ENCODE assay signal across 8 cellular contexts in genomic region chr20:31951530-31952453, GRCh38. TPM values are rescaled to one million over a fixed set of nuclear protein-coding genes. Genes with fewer than 3 reads are reported as not detected.
DNase-seq lines count a peak whose midpoint lies in the region; ATAC-seq and TF ChIP-seq lines count a peak whose summit lies in the region.

Gene PDRG1 (minus strand): TSS chr20:31952046. CDS start chr20:31951961, 85 bp downstream.

- H2AFZ ChIP-seq in mammary epithelial cell (ENCODE audit: low read depth, low read length) (peak within 1 kb of the TSS; percentile 90), smooth muscle cell (ENCODE audit: low read depth) (peak within 1 kb of the TSS; percentile 82)

- no peaks in the 10 kb centered on the region for H3F3A ChIP-seq in smooth muscle cell (ENCODE audit: low read depth)

- H3K4me2 ChIP-seq in mammary epithelial cell (ENCODE audit: insufficient read depth, low read depth, low read length): peak within 1 kb of the TSS; percentile 82
- peak within 1 kb of the TSS; percentile 95 for H3K4me2 ChIP-seq in smooth muscle cell

- H3K4me1 ChIP-seq in mammary epithelial cell (ENCODE audit: insufficient read depth, low read length) (peaks cover 8% of the 10 kb centered on the region), smooth muscle cell (ENCODE audit: low read depth) (peaks cover 6% of the 10 kb centered on the region)

- BruUV-seq in mammary epithelial cell (replicated peaks; lab: Mats Ljungman, UMichigan): TSS peak; percentile 34

- dilution Hi-C loops in mammary epithelial cell (cut with HindIII; ENCODE audit: low sequenced_read_pairs): no loop called here

- ATAC-seq in GM18909 (IDR thresholded peaks at IDR 0.05; ENCODE audit: poor library complexity, unreplicated experiment): peak; percentile 90
- peak; percentile 90 for ATAC-seq in HG03159 (IDR thresholded peaks at IDR 0.05; ENCODE audit: unreplicated experiment)

- H3K27me3 ChIP-seq in mammary epithelial cell (ENCODE audit: insufficient read depth, low read length): no peaks in the 10 kb centered on the region
- peaks cover 14% of the 10 kb centered on the region for H3K27me3 ChIP-seq in smooth muscle cell (ENCODE audit: low read depth)

- CTCF ChIA-PET in mammary epithelial cell (lab: Charles Lee; ENCODE audit: low non-redundant PET): interaction anchor here (0.6 to 1.0 kb wide), 3 partner anchors 79 to 134 kb away, joined by 3 to 11 read pairs (median 4); no protein-coding TSS in a partner anchor

- in situ Hi-C loops in mammary epithelial cell (cut with MboI; ENCODE audit: low sequenced_read_pairs in 2 of 2): loop anchor here in 1 of 2 donors (10.0 kb wide), 1 partner anchor 97 kb away; no protein-coding TSS in a partner anchor

- H3K79me2 ChIP-seq in mammary epithelial cell (ENCODE audit: insufficient read depth, low read length) (peaks cover 28% of the 10 kb centered on the region), smooth muscle cell (ENCODE audit: low read depth) (peaks cover 21% of the 10 kb centered on the region)

- H3K36me3 ChIP-seq in mammary epithelial cell (ENCODE audit: insufficient read depth, low read length): peaks cover 11% of the 10 kb centered on the region
- H3K36me3 ChIP-seq in smooth muscle cell (ENCODE audit: low read depth): peaks cover 12% of the 10 kb centered on the region

- intact Hi-C loops in mammary epithelial cell (cut with micrococcal nuclease): loop anchor here (1.0 to 5.0 kb wide), 4 partner anchors 81 to 701 kb away; no protein-coding TSS in a partner anchor

- H3K9me3 ChIP-seq in mammary epithelial cell (replicated peaks; ENCODE audit: insufficient read depth, low read length) (no peaks in the 10 kb centered on the region), smooth muscle cell (replicated peaks; ENCODE audit: low read depth) (no peaks in the 10 kb centered on the region)

- WGBS in mammary epithelial cell (ENCODE audit: low coverage, missing lambda C conversion rate): under 1% methylated on average over 25 of the region's 63 CpGs
- 1% methylated on average over 63 of the region's 63 CpGs for WGBS in smooth muscle cell (ENCODE audit: low lambda C conversion rate)

- H3K27ac ChIP-seq in VCaP (peak within 1 kb of the TSS; percentile 84), mammary epithelial cell (ENCODE audit: insufficient read depth, low read depth, low read length) (peak within 1 kb of the TSS; percentile 40), smooth muscle cell (ENCODE audit: low read depth) (no peak within 1 kb of the TSS)

- DNase-seq in AG10803 (ENCODE audit: low read depth) (peak; percentile 92), NCI-H2196 treated with DMSO at 0.1 percent for 48 hours (lab: John Stamatoyannopoulos, UW; ENCODE audit: unreplicated experiment) (peak; percentile 92), mammary epithelial cell (peak; percentile 90), iPS-NIHi7 (ENCODE audit: extremely low spot score) (peak; percentile 97), smooth muscle cell (lab: John Stamatoyannopoulos, UW; ENCODE audit: unreplicated experiment) (peak; percentile 84)

- H3K4me3 ChIP-seq in AG10803 (ENCODE audit: low read length): peak within 1 kb of the TSS; percentile 69
- H3K4me3 ChIP-seq in mammary epithelial cell (replicated peaks in 1 of 3; ENCODE audit: insufficient read depth in 1 of 3, low read depth in 2 of 3, low read length in 3 of 3): peak within 1 kb of the TSS; percentile 80 to 98 (median 86)
- H3K4me3 ChIP-seq in smooth muscle cell: peak within 1 kb of the TSS; percentile 80

- peak; percentile 84 for TF ChIP-seq CTCF in AG10803 (conservative IDR thresholded peaks at IDR 0.05; ENCODE audit: low read length)
- TF ChIP-seq CTCF in VCaP (conservative IDR thresholded peaks at IDR 0.05): peak; percentile 99
- peak; percentile 84 to 96 for TF ChIP-seq CTCF in mammary epithelial cell (conservative IDR thresholded peaks at IDR 0.05 in 1 of 2, IDR thresholded peaks at IDR 0.05 in 1 of 2; ENCODE audit: extremely low read depth in 1 of 2, insufficient read depth in 1 of 2, low read depth in 1 of 2, low read length in 2 of 2)
- peak; percentile 95 for TF ChIP-seq CTCF in smooth muscle cell (IDR thresholded peaks at IDR 0.05; ENCODE audit: borderline replicate concordance, insufficient read depth, poor library complexity, severe bottlenecking)

- H4K20me1 ChIP-seq in mammary epithelial cell (ENCODE audit: insufficient read depth, low read length) (no peaks in the 10 kb centered on the region), smooth muscle cell (ENCODE audit: low read depth) (peaks cover 17% of the 10 kb centered on the region)

- H3K9ac ChIP-seq in mammary epithelial cell (ENCODE audit: insufficient read depth, low read length): peak within 1 kb of the TSS; percentile 91
- peak within 1 kb of the TSS; percentile 90 for H3K9ac ChIP-seq in smooth muscle cell (ENCODE audit: low read depth)

RNA-seq across cellular contexts. Expression of gene PDRG1, which starts in this region (rescaled TPM):
- 10 to 100 TPM in 1 of 2 donors, 1 to 10 TPM in 1; 5.0 to 15.6 TPM for total RNA-seq in mammary epithelial cell
- polyA plus RNA-seq in mammary epithelial cell: 17.2 TPM
- 2.3 TPM for polyA minus RNA-seq in mammary epithelial cell
- total RNA-seq in smooth muscle cell: 7.0 and 8.1 TPM in 2 replicates
- 30.3 and 41.6 TPM in 2 replicates for polyA plus RNA-seq in smooth muscle cell
